ENCODE assay signal across 9 cellular contexts in the genomic region with DNA sequence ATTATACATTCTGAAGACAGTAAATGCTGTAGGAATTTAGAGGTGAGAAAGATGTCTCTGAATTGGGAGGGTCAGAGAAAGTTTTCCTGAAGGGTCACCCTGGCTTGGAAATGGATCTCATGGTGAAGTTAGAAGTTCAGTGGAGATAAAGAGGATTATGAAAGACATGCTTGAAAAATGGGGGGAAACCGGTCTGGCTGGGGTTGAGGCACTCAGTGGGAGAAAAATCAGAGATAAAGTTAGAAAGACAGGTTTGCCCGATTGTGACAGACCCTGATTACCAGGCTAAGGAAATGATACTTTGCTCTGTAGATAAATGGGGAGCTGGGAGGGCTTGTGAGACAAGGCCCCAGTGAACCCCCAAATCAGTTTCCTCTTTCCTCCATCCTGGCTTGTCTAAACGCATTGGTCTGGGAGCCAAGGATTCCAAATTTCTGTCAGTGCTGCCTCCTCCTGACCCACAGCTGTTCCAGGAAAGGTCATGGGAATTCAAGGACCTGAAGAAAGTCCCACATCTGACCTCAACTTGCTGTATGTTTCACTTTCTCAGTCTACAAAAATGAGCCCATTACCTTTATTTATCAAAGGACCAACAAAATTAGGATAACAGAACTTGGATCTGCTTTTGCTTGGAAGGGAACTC. TPM values are rescaled to one million over a fixed set of nuclear protein-coding genes. Genes with fewer than 3 reads are reported as not detected.
DNase-seq lines count a peak whose midpoint lies in the region; ATAC-seq and TF ChIP-seq lines count a peak whose summit lies in the region.
"Had no signal": no experiment of that assay in that cellular context is flagged by ENCODE, and none has a peak within 500 bp of the region (broad histone marks: within the 10 kb centered on the region; RNA-seq: fewer than 3 reads in every experiment).

No MANE protein-coding gene starts in this region.

- peak overlapping the region; percentile 19 for H3K4me2 ChIP-seq in mammary epithelial cell (ENCODE audit: insufficient read depth, low read depth, low read length)

- H3K4me3 ChIP-seq in mammary epithelial cell (replicated peaks in 1 of 3; ENCODE audit: insufficient read depth in 1 of 3, low read depth in 2 of 3, low read length in 3 of 3): no peak overlapping the region
- no peak overlapping the region for H3K4me3 ChIP-seq in skin epidermis

- DNase-seq in mammary epithelial cell (no peak), left lobe of liver (ENCODE audit: low spot score) (no peak), GF-D8 (lab: John Stamatoyannopoulos, UW) (no peak)

- H2AFZ ChIP-seq in mammary epithelial cell (ENCODE audit: low read depth, low read length): peak overlapping the region; percentile 86

- BruUV-seq in mammary epithelial cell (replicated peaks; lab: Mats Ljungman, UMichigan): no TSS peak

- CTCF ChIA-PET in mammary epithelial cell (lab: Charles Lee; ENCODE audit: low non-redundant PET): interaction anchor here (0.6 kb wide), 1 partner anchor 181 kb away, joined by 4 read pairs; no protein-coding TSS in a partner anchor

- in situ Hi-C loops in mammary epithelial cell (cut with MboI; ENCODE audit: low sequenced_read_pairs in 2 of 2): no loop called here

- no peaks in the 10 kb centered on the region for H3K27me3 ChIP-seq in mammary epithelial cell (ENCODE audit: insufficient read depth, low read length)

- no peaks in the 10 kb centered on the region for H4K20me1 ChIP-seq in mammary epithelial cell (ENCODE audit: insufficient read depth, low read length)

- H3K36me3 ChIP-seq in mammary epithelial cell (ENCODE audit: insufficient read depth, low read length): no peaks in the 10 kb centered on the region
- H3K36me3 ChIP-seq: WERI-Rb-1 had no signal

- no peaks in the 10 kb centered on the region for H3K9me3 ChIP-seq in mammary epithelial cell (replicated peaks; ENCODE audit: insufficient read depth, low read length)

- intact Hi-C loops in mammary epithelial cell (cut with micrococcal nuclease): no loop called here

- peaks cover 13% of the 10 kb centered on the region for H3K79me2 ChIP-seq in mammary epithelial cell (ENCODE audit: insufficient read depth, low read length)

- no peak overlapping the region for H3K9ac ChIP-seq in mammary epithelial cell (ENCODE audit: insufficient read depth, low read length)

- dilution Hi-C loops in mammary epithelial cell (cut with HindIII; ENCODE audit: low sequenced_read_pairs): no loop called here

- WGBS in mammary epithelial cell (ENCODE audit: low coverage, missing lambda C conversion rate): 35% methylated on average over 2 of the region's 3 CpGs

- H3K4me1 ChIP-seq in mammary epithelial cell (ENCODE audit: insufficient read depth, low read length): peaks cover 49% of the 10 kb centered on the region

- no peak for TF ChIP-seq CTCF in mammary epithelial cell (conservative IDR thresholded peaks at IDR 0.05 in 1 of 2, IDR thresholded peaks at IDR 0.05 in 1 of 2; ENCODE audit: extremely low read depth in 1 of 2, insufficient read depth in 1 of 2, low read depth in 1 of 2, low read length in 2 of 2)

- ATAC-seq in left lobe of liver (peak; percentile 4), GM19351 (IDR thresholded peaks at IDR 0.05; ENCODE audit: unreplicated experiment) (no peak), GM19452 (IDR thresholded peaks at IDR 0.05; ENCODE audit: unreplicated experiment) (no peak)

- no peak overlapping the region for H3K27ac ChIP-seq in mammary epithelial cell (ENCODE audit: insufficient read depth, low read depth, low read length)
- H3K27ac ChIP-seq in skin epidermis: peak overlapping the region in 19 of 21 experiments; percentile 1 to 76 (median 58)

RNA-seq across cellular contexts. Expression of a gene that starts 3.6 kb away (rescaled TPM):
- total RNA-seq in mammary epithelial cell (10 to 100 TPM; 33.3 to 43.0 TPM), left lobe of liver (0.13 TPM)
- polyA plus RNA-seq in mammary epithelial cell: 30.9 TPM
- polyA minus RNA-seq in mammary epithelial cell: 28.5 TPM
- polyA plus RNA-seq: CD14-positive monocyte had no signal

RNA-seq across cellular contexts. Expression of a gene that starts 3.9 kb away (rescaled TPM):
- not detected for total RNA-seq in mammary epithelial cell
- not detected for polyA plus RNA-seq in mammary epithelial cell
- polyA minus RNA-seq in mammary epithelial cell: not detected
- total RNA-seq in left lobe of liver: 0.10 TPM
- polyA plus RNA-seq: CD14-positive monocyte, thymus had no signal

RNA-seq across cellular contexts. Expression of a gene that starts 8.5 kb away (rescaled TPM):
- not detected for total RNA-seq in mammary epithelial cell
- polyA plus RNA-seq in mammary epithelial cell: not detected
- polyA minus RNA-seq in mammary epithelial cell: not detected
- 4.6 TPM for total RNA-seq in left lobe of liver
- polyA plus RNA-seq: CD14-positive monocyte had no signal

RNA-seq across cellular contexts. Expression of a gene that starts 13.7 kb away (rescaled TPM):
- total RNA-seq in mammary epithelial cell (1 to 10 TPM; 3.0 to 8.2 TPM), left lobe of liver (165 TPM)
- 4.0 TPM for polyA plus RNA-seq in mammary epithelial cell
- polyA minus RNA-seq in mammary epithelial cell: 5.5 TPM

RNA-seq across cellular contexts. Expression of a gene that starts 19.1 kb away (rescaled TPM):
- total RNA-seq in mammary epithelial cell: not detected
- not detected for polyA plus RNA-seq in mammary epithelial cell
- polyA minus RNA-seq in mammary epithelial cell: not detected
- not detected for total RNA-seq in left lobe of liver
- polyA plus RNA-seq: CD14-positive monocyte, thymus had no signal

Comparison
In these comparisons a context has a peak if more than half of its experiments do, and no peak if none do; other contexts are left out.
1. RNA of a gene that starts 3.6 kb away (total RNA-seq): 33.3 to 43.0 TPM in mammary epithelial cell; 0.13 TPM in left lobe of liver (single experiment); every median in the first group is over 10 times any median in the second.